ENCODE assay signal across 27 cellular contexts in the genomic region with DNA sequence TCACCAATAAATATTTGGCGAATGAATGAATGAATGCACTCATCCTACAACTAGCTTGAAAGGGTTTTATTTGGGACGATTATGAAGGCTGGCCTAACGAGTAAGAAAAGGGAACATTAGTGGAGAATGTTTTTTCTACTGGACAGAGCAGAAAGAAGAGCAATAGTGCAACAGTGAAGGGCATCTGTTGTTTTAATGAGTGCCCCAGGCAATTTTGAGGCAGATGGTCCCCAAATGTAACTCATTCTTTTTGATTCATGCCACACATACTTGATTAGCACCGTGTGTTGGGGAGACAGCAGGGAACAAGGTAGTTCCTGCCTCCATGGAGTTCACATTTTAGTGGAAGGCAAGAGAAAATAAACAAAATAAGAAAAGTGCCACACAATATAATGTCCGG.
"Had no signal": no experiment of that assay in that cellular context is flagged by ENCODE, and none has a peak within 500 bp of the region (broad histone marks: within the 10 kb centered on the region; RNA-seq: fewer than 3 reads in every experiment).

No MANE protein-coding gene starts in this region.

- ATAC-seq: activated CD4-positive, alpha-beta T cell treated with anti-CD3 and anti-CD28 coated beads for 36 hours; activated CD8-positive, alpha-beta memory T cell treated with anti-CD3 and anti-CD28 coated beads, Interleukin-2, amount 10 ng/mL, durations not matched to agents 7 days and 5 days; activated CD8-positive, alpha-beta T cell treated with anti-CD3 and anti-CD28 coated beads, Interleukin-2, amount 10 ng/mL, durations not matched to agents 7 days and 5 days; activated naive CD8-positive, alpha-beta T cell treated with anti-CD3 and anti-CD28 coated beads, Interleukin-2, amount 50 U/mL, for 24 hours; gastroesophageal sphincter; heart left ventricle; T-helper 17 cell had no signal

- H3K27ac ChIP-seq: ascending aorta, breast epithelium, colonic mucosa, epithelial cell of prostate, esophagus squamous epithelium, gastroesophageal sphincter, heart left ventricle, WERI-Rb-1 had no signal

- DNase-seq: activated B cell treated with CpG ODN at 0.5 μM for 24 hours; activated CD4-positive, alpha-beta memory T cell treated with anti-CD3 and anti-CD28 coated beads for 36 hours; activated CD4-positive, alpha-beta T cell treated with anti-CD3 and anti-CD28 coated beads for 36 hours; activated CD4-positive, alpha-beta T cell treated with anti-CD3 and anti-CD28 coated beads, Interleukin-2, amount 10 ng/mL, durations not matched to agents 24 days and 14 days; activated CD4-positive, CD25-positive, alpha-beta regulatory T cell treated with anti-CD3 and anti-CD28 coated beads, Interleukin-2, amount 50 U/mL, for 72 hours; activated CD8-positive, alpha-beta memory T cell treated with anti-CD3 and anti-CD28 coated beads, Interleukin-2, amount 10 ng/mL, durations not matched to agents 7 days and 5 days; activated CD8-positive, alpha-beta memory T cell treated with anti-CD3 and anti-CD28 coated beads, Interleukin-2, amount 50 U/mL, for 4 hours; activated CD8-positive, alpha-beta T cell treated with anti-CD3 and anti-CD28 coated beads, Interleukin-2, amount 10 ng/mL, durations not matched to agents 7 days and 5 days; activated effector memory CD4-positive, alpha-beta T cell treated with anti-CD3 and anti-CD28 coated beads, Interleukin-2, amount 50 U/mL, for 16 hours; activated naive CD4-positive, alpha-beta T cell treated with anti-CD3 and anti-CD28 coated beads for 36 hours; activated naive CD8-positive, alpha-beta T cell treated with anti-CD3 and anti-CD28 coated beads for 36 hours; activated naive CD8-positive, alpha-beta T cell treated with anti-CD3 and anti-CD28 coated beads, Interleukin-2, amount 50 U/mL, for 24 hours; activated T-cell treated with anti-CD3 and anti-CD28 coated beads, Interleukin-2, amount 50 U/mL, for 1 hour; activated T-cell treated with anti-CD3 and anti-CD28 coated beads, Interleukin-2, amount 50 U/mL, for 48 hours; colonic mucosa; effector CD8-positive, alpha-beta T cell; esophagus squamous epithelium; foreskin melanocyte; heart left ventricle; hypothalamus; T-helper 17 cell; T1000; WERI-Rb-1 had no signal

- H3K27me3 ChIP-seq: ascending aorta, colonic mucosa, esophagus squamous epithelium, gastroesophageal sphincter had no signal

- H3K4me3 ChIP-seq: ascending aorta, breast epithelium, colonic mucosa, esophagus squamous epithelium, gastroesophageal sphincter, heart left ventricle had no signal

- H3K9me3 ChIP-seq: ascending aorta, breast epithelium, colonic mucosa, esophagus squamous epithelium, gastroesophageal sphincter, heart left ventricle had no signal

- H3K36me3 ChIP-seq: ascending aorta, breast epithelium, colonic mucosa, esophagus squamous epithelium, gastroesophageal sphincter, heart left ventricle, WERI-Rb-1 had no signal

- H3K4me1 ChIP-seq: ascending aorta, breast epithelium, colonic mucosa, esophagus squamous epithelium, gastroesophageal sphincter, heart left ventricle had no signal
